Comparison of ENCODE assay signal across 9 cellular contexts in genomic region chr1:40383095-40383487, GRCh38. TPM values are rescaled to one million over a fixed set of nuclear protein-coding genes. Genes with fewer than 3 reads are reported as not detected.
DNase-seq lines count a peak whose midpoint lies in the region; ATAC-seq and TF ChIP-seq lines count a peak whose summit lies in the region.
"Had no signal": no experiment of that assay in that cellular context is flagged by ENCODE, and none has a peak within 500 bp of the region (broad histone marks: within the 10 kb centered on the region; RNA-seq: fewer than 3 reads in every experiment).

No MANE protein-coding gene starts in this region.

- H3K4me3 ChIP-seq in CD4-positive, CD25-positive, alpha-beta regulatory T cell (ENCODE audit: low read depth, low read length): peak overlapping the region; percentile 95

- H3K4me3 Mint-ChIP-seq in CD4-positive, CD25-positive, alpha-beta regulatory T cell: peak overlapping the region; percentile 84 to 100 (median 96)
- H3K4me3 Mint-ChIP-seq in nephron progenitor cell: no peak overlapping the region

- peak overlapping the region; percentile 99 for H3K27ac ChIP-seq in CD4-positive, CD25-positive, alpha-beta regulatory T cell (ENCODE audit: insufficient read depth, low read length, poor library complexity, severe bottlenecking)
- peak overlapping the region; percentile 62 for H3K27ac ChIP-seq in cingulate gyrus (ENCODE audit: low read depth, low read length)

- no peak for TF ChIP-seq CTCF in nephron progenitor cell (IDR thresholded peaks at IDR 0.05)

- H3K9me3 Mint-ChIP-seq in CD4-positive, CD25-positive, alpha-beta regulatory T cell: no peaks in the 10 kb centered on the region
- H3K9me3 Mint-ChIP-seq in nephron progenitor cell: no peaks in the 10 kb centered on the region

- peaks cover 23 to 91% (median 62%) of the 10 kb centered on the region in 4 donors for H3K4me1 Mint-ChIP-seq in CD4-positive, CD25-positive, alpha-beta regulatory T cell
- peaks cover 36% of the 10 kb centered on the region for H3K4me1 Mint-ChIP-seq in nephron progenitor cell

- no peaks in the 10 kb centered on the region for H3K9me3 ChIP-seq in CD4-positive, CD25-positive, alpha-beta regulatory T cell (ENCODE audit: control insufficient read depth in 2 of 2, low read length in 2 of 2)

- no peaks in the 10 kb centered on the region for H3K27me3 ChIP-seq in CD4-positive, CD25-positive, alpha-beta regulatory T cell (ENCODE audit: control insufficient read depth, insufficient read depth, low read length)

- H3K27me3 Mint-ChIP-seq in CD4-positive, CD25-positive, alpha-beta regulatory T cell: no peaks in the 10 kb centered on the region
- no peaks in the 10 kb centered on the region for H3K27me3 Mint-ChIP-seq in nephron progenitor cell (ENCODE audit: low read depth, poor library complexity)

- H3K36me3 ChIP-seq in CD4-positive, CD25-positive, alpha-beta regulatory T cell (ENCODE audit: control insufficient read depth, insufficient read depth, low read length): peaks cover 18% of the 10 kb centered on the region

- no peak for DNase-seq in CD4-positive, CD25-positive, alpha-beta regulatory T cell
- peak; percentile 48 for DNase-seq in NCI-H2227 (lab: John Stamatoyannopoulos, UW; ENCODE audit: unreplicated experiment)
- no peak for DNase-seq in nephron progenitor cell
- DNase-seq in stimulated activated CD4-positive, alpha-beta T cell treated with anti-CD3 and anti-CD28 coated beads, Interleukin-1b, Interleukin-23, amount 100 ng/mL, for 48 hours: no peak
- no peak for DNase-seq in mucosa of gallbladder (ENCODE audit: low spot score)
- DNase-seq: Kasumi-1 had no signal

- H3K27ac Mint-ChIP-seq in CD4-positive, CD25-positive, alpha-beta regulatory T cell: peak overlapping the region; percentile 97 to 99 (median 98)
- H3K27ac Mint-ChIP-seq in nephron progenitor cell: peak overlapping the region; percentile 78

- H3K36me3 Mint-ChIP-seq in CD4-positive, CD25-positive, alpha-beta regulatory T cell: peaks cover 27% of the 10 kb centered on the region
- no peaks in the 10 kb centered on the region for H3K36me3 Mint-ChIP-seq in nephron progenitor cell (ENCODE audit: low read depth)

- H3K4me1 ChIP-seq in CD4-positive, CD25-positive, alpha-beta regulatory T cell (ENCODE audit: control insufficient read depth, insufficient read depth, low read length, poor library complexity, severe bottlenecking): peaks cover 96% of the 10 kb centered on the region

- no peak for ATAC-seq in CD4-positive, CD25-positive, alpha-beta regulatory T cell (ENCODE audit: low read depth in 2 of 2)
- no peak for ATAC-seq in HG03342 (IDR thresholded peaks at IDR 0.05; ENCODE audit: unreplicated experiment)
- no peak for ATAC-seq in HG02852 (IDR thresholded peaks at IDR 0.05; ENCODE audit: unreplicated experiment)

RNA-seq across cellular contexts. Expression of gene SMAP2, which starts 9.6 kb away (rescaled TPM):
- 341 TPM for total RNA-seq in CD4-positive, CD25-positive, alpha-beta regulatory T cell
- polyA plus RNA-seq in CD4-positive, CD25-positive, alpha-beta regulatory T cell: 100 to 1,000 TPM; 297 to 472 (median 407) TPM
- total RNA-seq in mucosa of gallbladder: 47.6 TPM
